ENCODE assay signal across 14 cellular contexts in genomic region chr4:135120190-135120589, GRCh38.
DNase-seq lines count a peak whose midpoint lies in the region; TF ChIP-seq lines count a peak whose summit lies in the region.
"Had no signal": no experiment of that assay in that cellular context is flagged by ENCODE, and none has a peak within 500 bp of the region (broad histone marks: within the 10 kb centered on the region; RNA-seq: fewer than 3 reads in every experiment).

No MANE protein-coding gene starts in this region.

- peak; percentile 13 for DNase-seq in EH (ENCODE audit: low read depth)
- DNase-seq in NCI-H226: peak; percentile 51
- peak; percentile 13 for DNase-seq in astrocyte of the spinal cord (ENCODE audit: low read depth, low spot score)
- peak; percentile 9 for DNase-seq in hepatic stellate cell (ENCODE audit: low spot score)
- no peak for DNase-seq in activated naive CD4-positive, alpha-beta T cell (lab: John Stamatoyannopoulos, UW)
- no peak for DNase-seq in NCI-H2196 (lab: John Stamatoyannopoulos, UW; ENCODE audit: unreplicated experiment)
- DNase-seq in dorsolateral prefrontal cortex: no peak
- DNase-seq: Calu3; CD4-positive, CD25-positive, alpha-beta regulatory T cell; Karpas-422; NCI-H1417 treated with DMSO at 0.1 percent for 48 hours; NCI-H446; NCI-H82; SHP77 had no signal

- in situ Hi-C loops in astrocyte of the spinal cord (cut with HindIII; ENCODE audit: low sequenced_read_pairs): no loop called here

- H3K27ac ChIP-seq in dorsolateral prefrontal cortex: no peak overlapping the region

- TF ChIP-seq CTCF in astrocyte of the spinal cord (IDR thresholded peaks at IDR 0.05; ENCODE audit: low read depth, low read length) (no peak), dorsolateral prefrontal cortex (IDR thresholded peaks at IDR 0.05 in 54 of 56, conservative IDR thresholded peaks at IDR 0.05 in 2 of 56; ENCODE audit: low read depth in 1 of 56, partially characterized antibody in 56 of 56) (no peak)

- H3K4me3 ChIP-seq in astrocyte of the spinal cord (ENCODE audit: low read depth, low read length) (no peak overlapping the region), dorsolateral prefrontal cortex (no peak overlapping the region)

- no peaks in the 10 kb centered on the region for H3K27me3 ChIP-seq in dorsolateral prefrontal cortex

- intact Hi-C loops in dorsolateral prefrontal cortex (cut with DNase I): no loop called here

Comparison
In these comparisons a context has a peak if more than half of its experiments do, and no peak if none do; other contexts are left out.
1. DNase-seq: peak in EH (single experiment), NCI-H226 (single experiment), astrocyte of the spinal cord (single experiment) and hepatic stellate cell (single experiment); none in activated naive CD4-positive, alpha-beta T cell (0 of 4), NCI-H2196 (single experiment) and dorsolateral prefrontal cortex (0 of 10).